ENCODE assay signal across 17 cellular contexts in the genomic region with DNA sequence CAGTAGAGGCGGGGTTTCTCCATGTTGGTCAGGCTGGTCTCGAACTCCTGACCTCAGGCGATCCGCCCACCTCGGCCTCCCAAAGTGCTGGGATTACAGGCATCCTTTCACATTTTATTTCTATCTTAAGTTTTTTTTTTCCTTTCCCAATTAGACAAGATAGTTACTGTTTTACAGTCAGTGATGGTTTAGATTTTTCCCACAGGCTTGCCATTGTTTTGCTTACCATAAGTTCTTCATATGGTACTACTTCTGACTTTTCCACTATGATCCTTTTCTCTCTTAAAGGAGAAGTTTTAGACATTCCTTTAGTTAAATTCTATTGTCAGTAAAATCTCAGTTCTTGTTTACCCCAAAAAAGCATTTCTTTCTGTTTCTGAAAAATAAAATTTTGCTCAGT.
A peak's percentile ranks its signal among the peaks of the same experiment; 100 is the strongest.
DNase-seq lines count a peak whose midpoint lies in the region.
"Had no signal": no experiment of that assay in that cellular context is flagged by ENCODE, and none has a peak within 500 bp of the region (broad histone marks: within the 10 kb centered on the region; RNA-seq: fewer than 3 reads in every experiment).

No MANE protein-coding gene starts in this region.

- intact Hi-C loops in activated naive CD4-positive, alpha-beta T cell treated with anti-CD3 and anti-CD28 coated beads for 36 hours (cut with micrococcal nuclease), result loop anchor here (10.0 kb wide), 1 partner anchor 1092 kb away; no protein-coding TSS in a partner anchor

- no peaks in the 10 kb centered on the region for H3K36me3 Mint-ChIP-seq in activated naive CD4-positive, alpha-beta T cell treated with anti-CD3 and anti-CD28 coated beads for 36 hours (ENCODE audit: low read depth)
- H3K36me3 Mint-ChIP-seq: CD8-positive, alpha-beta T cell had no signal

- no peak overlapping the region for H3K27ac Mint-ChIP-seq in activated naive CD4-positive, alpha-beta T cell treated with anti-CD3 and anti-CD28 coated beads for 36 hours
- H3K27ac Mint-ChIP-seq: B cell; CD4-positive, alpha-beta T cell; CD8-positive, alpha-beta T cell had no signal

- CTCF ChIA-PET in activated naive CD4-positive, alpha-beta T cell treated with anti-CD3 and anti-CD28 coated beads for 36 hours (lab: Charles Lee), result interaction anchor here (0.7 kb wide), 1 partner anchor 11 kb away, joined by 3 read pairs; no protein-coding TSS in a partner anchor

- H3K4me1 Mint-ChIP-seq in activated naive CD4-positive, alpha-beta T cell treated with anti-CD3 and anti-CD28 coated beads for 36 hours (ENCODE audit: low read depth), result no peaks in the 10 kb centered on the region
- H3K4me1 Mint-ChIP-seq: B cell had no signal

- peak; percentile 67 for DNase-seq in COLO829 (ENCODE audit: low spot score)
- DNase-seq in foreskin melanocyte, result peak; percentile 75
- DNase-seq in pons (ENCODE audit: low spot score), result peak; percentile 35
- DNase-seq in NCI-H524 (lab: John Stamatoyannopoulos, UW), result no peak
- no peak for DNase-seq in activated naive CD4-positive, alpha-beta T cell treated with anti-CD3 and anti-CD28 coated beads for 36 hours
- DNase-seq: AML-193; CD4-positive, alpha-beta T cell; CD8-positive, alpha-beta T cell; COR-L47; DMS 273 treated with DMSO at 0.1 percent for 48 hours; DMS153; DMS53; DMS79; DND-41; EL; GDM1 had no signal

- H3K9me3 Mint-ChIP-seq in activated naive CD4-positive, alpha-beta T cell treated with anti-CD3 and anti-CD28 coated beads for 36 hours, result no peaks in the 10 kb centered on the region
- H3K9me3 Mint-ChIP-seq: CD4-positive, alpha-beta T cell; CD8-positive, alpha-beta T cell had no signal

- H3K27me3 Mint-ChIP-seq in activated naive CD4-positive, alpha-beta T cell treated with anti-CD3 and anti-CD28 coated beads for 36 hours (ENCODE audit: low read depth), result no peaks in the 10 kb centered on the region
- H3K27me3 Mint-ChIP-seq: B cell; CD4-positive, alpha-beta T cell had no signal

- H3K4me3 Mint-ChIP-seq in activated naive CD4-positive, alpha-beta T cell treated with anti-CD3 and anti-CD28 coated beads for 36 hours, result no peak overlapping the region
- H3K4me3 Mint-ChIP-seq: B cell; CD4-positive, alpha-beta T cell; CD8-positive, alpha-beta T cell had no signal

Comparison
In these comparisons a context has a peak if more than half of its experiments do, and no peak if none do; other contexts are left out.
1. DNase-seq: peak in COLO829 (single experiment), foreskin melanocyte (single experiment) and pons (single experiment); none in NCI-H524 (0 of 2) and activated naive CD4-positive, alpha-beta T cell treated with anti-CD3 and anti-CD28 coated beads for 36 hours (single experiment).